Comparison of ENCODE assay signal across 8 cellular contexts in genomic region chr3:100709840-100710235, GRCh38. TPM values are rescaled to one million over a fixed set of nuclear protein-coding genes. Genes with fewer than 3 reads are reported as not detected.
DNase-seq lines count a peak whose midpoint lies in the region; ATAC-seq, FAIRE-seq and TF ChIP-seq lines count a peak whose summit lies in the region.

No MANE protein-coding gene starts in this region.

- no peak for ATAC-seq in GM21576 (IDR thresholded peaks at IDR 0.05; ENCODE audit: unreplicated experiment)

- peak overlapping the region; percentile 91 for H3K9ac ChIP-seq in keratinocyte (ENCODE audit: control insufficient read depth, extremely low read depth, insufficient read depth, low read length)

- DNase-seq in D341Med (ENCODE audit: low spot score) (peak; percentile 84), HT-29 (ENCODE audit: low spot score) (peak; percentile 57), T-helper 2 cell (peak in 3 of 5 experiments; percentile 21 to 43 (median 25)), cardiac fibroblast (ENCODE audit: low read depth in 2 of 2) (peak; percentile 46), keratinocyte (ENCODE audit: low read depth, low spot score) (no peak), NAMALWA (ENCODE audit: low spot score) (no peak)
- peak; percentile 33 for DNase-seq in stimulated activated CD4-positive, alpha-beta T cell treated with anti-CD3 and anti-CD28 coated beads, Interleukin-12 subunit alpha, Interleukin-12 subunit beta, amount 100 ng/mL, for 4 hours

- no peaks in the 10 kb centered on the region for H3K9me3 ChIP-seq in keratinocyte (ENCODE audit: control insufficient read depth, low read depth, low read length)

- H4K20me1 ChIP-seq in keratinocyte (ENCODE audit: control insufficient read depth, extremely low read depth, insufficient read depth, low read length): peaks cover 2% of the 10 kb centered on the region

- no peak for FAIRE-seq in keratinocyte (lab: Jason Lieb, UNC)

- no peak overlapping the region for H2AFZ ChIP-seq in keratinocyte (ENCODE audit: control insufficient read depth, low read length)

- peaks cover 51% of the 10 kb centered on the region for H3K79me2 ChIP-seq in keratinocyte (ENCODE audit: control insufficient read depth, insufficient read depth, low read length)

- dilution Hi-C loops in keratinocyte (cut with MboI; ENCODE audit: extremely low pct_ligation_motif_present, low sequenced_read_pairs): no loop called here

- peaks cover 1 to 10% of the 10 kb centered on the region in 2 experiments for H3K36me3 ChIP-seq in keratinocyte (ENCODE audit: control insufficient read depth in 2 of 2, extremely low read depth in 1 of 2, insufficient read depth in 2 of 2, low read length in 2 of 2)

- peak overlapping the region; percentile 96 for H3K27ac ChIP-seq in keratinocyte (ENCODE audit: control insufficient read depth, insufficient read depth, low read length)

- H3K27me3 ChIP-seq in keratinocyte (ENCODE audit: control insufficient read depth, extremely low read depth, insufficient read depth, low read length): no peaks in the 10 kb centered on the region

- H3K4me2 ChIP-seq in keratinocyte (ENCODE audit: control insufficient read depth, extremely low read depth, insufficient read depth, low read depth, low read length): peak overlapping the region; percentile 93

- no peak for TF ChIP-seq CTCF in cardiac fibroblast (IDR thresholded peaks at IDR 0.05; ENCODE audit: low read depth, low read length)
- TF ChIP-seq CTCF in keratinocyte (optimal IDR thresholded peaks at IDR 0.05 in 1 of 3, IDR thresholded peaks at IDR 0.05 in 1 of 3, conservative IDR thresholded peaks at IDR 0.05 in 1 of 3; ENCODE audit: extremely low read depth in 1 of 3, insufficient read depth in 2 of 3, low read length in 3 of 3): no peak

- H3K4me1 ChIP-seq in keratinocyte (ENCODE audit: control insufficient read depth, extremely low read depth, insufficient read depth, low read length): peaks cover 32% of the 10 kb centered on the region

- H3K4me3 ChIP-seq in cardiac fibroblast (replicated peaks in 1 of 2; ENCODE audit: low read depth in 2 of 2, low read length in 2 of 2) (peak overlapping the region; percentile 76 to 88), keratinocyte (ENCODE audit: control insufficient read depth in 2 of 3, extremely low read depth in 1 of 3, insufficient read depth in 2 of 3, low read depth in 1 of 3, low read length in 3 of 3) (peak overlapping the region; percentile 85 to 95 (median 91))

- H3K9me1 ChIP-seq in keratinocyte (ENCODE audit: control insufficient read depth, extremely low read depth, insufficient read depth, low read length): no peaks in the 10 kb centered on the region

RNA-seq across cellular contexts. Expression of gene TFG, which starts 0.5 kb away (rescaled TPM):
- total RNA-seq in HT-29 (2014; rRNA removed; shearing (Covaris generic)): 60.9 and 68.2 TPM in 2 replicates
- 110 to 247 TPM (median 177 TPM) in 3 replicates for polyA plus RNA-seq in keratinocyte
- 83.5 TPM for polyA plus RNA-seq in keratinocyte (2011; ENCODE audit: low read depth)
- 159 and 208 TPM in 2 replicates for polyA plus RNA-seq in keratinocyte (2011; cell fraction: cytosol; rRNA removed)
- polyA plus RNA-seq in keratinocyte (2011; cell fraction: nucleus; rRNA removed): 222 and 244 TPM in 2 replicates
- polyA plus RNA-seq in keratinocyte (2012; ENCODE audit: low replicate concordance): 98.0 and 133 TPM in 2 replicates
- polyA minus RNA-seq in keratinocyte: 58.0 to 97.0 TPM (median 94.7 TPM) in 3 replicates
- 62.3 TPM for polyA minus RNA-seq in keratinocyte (2011; cell fraction: cytosol; rRNA and poly(A)+ RNA removed)
- polyA minus RNA-seq in keratinocyte (2011; cell fraction: nucleus; rRNA and poly(A)+ RNA removed): 49.6 and 90.0 TPM in 2 replicates

Comparison
In these comparisons a context has a peak if more than half of its experiments do, and no peak if none do; other contexts are left out.
1. DNase-seq: peak in D341Med (single experiment), HT-29 (single experiment), T-helper 2 cell (3 of 5), cardiac fibroblast (2 of 2) and stimulated activated CD4-positive, alpha-beta T cell treated with anti-CD3 and anti-CD28 coated beads, Interleukin-12 subunit alpha, Interleukin-12 subunit beta, amount 100 ng/mL, for 4 hours (single experiment); none in keratinocyte (single experiment) and NAMALWA (single experiment).